Comparison of ENCODE assay signal across 18 cellular contexts in genomic region chr5:51384281-51384840, GRCh38. TPM values are rescaled to one million over a fixed set of nuclear protein-coding genes. Genes with fewer than 3 reads are reported as not detected.
DNase-seq lines count a peak whose midpoint lies in the region; FAIRE-seq and TF ChIP-seq lines count a peak whose summit lies in the region.
"Had no signal": no experiment of that assay in that cellular context is flagged by ENCODE, and none has a peak within 500 bp of the region (broad histone marks: within the 10 kb centered on the region; RNA-seq: fewer than 3 reads in every experiment).

No MANE protein-coding gene starts in this region.

- peak overlapping the region in 2 of 5 experiments; percentile 85 to 94 for H3K27ac Mint-ChIP-seq in brain
- H3K27ac Mint-ChIP-seq: activated CD4-positive, alpha-beta T cell treated with anti-CD3 and anti-CD28 coated beads for 36 hours had no signal

- peaks cover 100% of the 10 kb centered on the region for H3K27me3 Mint-ChIP-seq in brain

- peaks cover 60% of the 10 kb centered on the region for H3K4me1 Mint-ChIP-seq in brain
- H3K4me1 Mint-ChIP-seq: activated CD4-positive, alpha-beta T cell treated with anti-CD3 and anti-CD28 coated beads for 36 hours had no signal

- no peak for FAIRE-seq in GM12892 (lab: Jason Lieb, UNC)

- TF ChIP-seq POLR2A in spleen (IDR thresholded peaks at IDR 0.05), result no peak
- TF ChIP-seq POLR2A in GM12892 (IDR thresholded peaks at IDR 0.05; ENCODE audit: low read depth, low read length), result no peak

- H3K9ac ChIP-seq in HUES48 (ENCODE audit: low read depth, low read length) (no peak overlapping the region), mucosa of stomach (ENCODE audit: low read length) (peak overlapping the region; percentile 56)

- peak overlapping the region; percentile 83 to 94 (median 91) for H3K4me3 Mint-ChIP-seq in brain
- H3K4me3 Mint-ChIP-seq: activated CD4-positive, alpha-beta T cell treated with anti-CD3 and anti-CD28 coated beads for 36 hours had no signal

- H3K36me3 ChIP-seq in BE2C (peaks cover 25% of the 10 kb centered on the region), HUES48 (ENCODE audit: control insufficient read depth, insufficient read depth, low read length) (no peaks in the 10 kb centered on the region), mucosa of stomach (ENCODE audit: control insufficient read depth, insufficient read depth, low read length) (no peaks in the 10 kb centered on the region), spleen (no peaks in the 10 kb centered on the region)
- H3K36me3 ChIP-seq: upper lobe of right lung had no signal

- H3K27me3 ChIP-seq in BE2C (no peaks in the 10 kb centered on the region), HUES48 (ENCODE audit: control insufficient read depth, insufficient read depth, low read length) (peaks cover 98% of the 10 kb centered on the region), mucosa of stomach (ENCODE audit: control insufficient read depth, insufficient read depth, low read length) (peaks cover 94% of the 10 kb centered on the region), spleen (replicated peaks in 1 of 7) (peaks cover 0 to 100% (median 87%) of the 10 kb centered on the region in 7 donors)

- H3K36me3 Mint-ChIP-seq in brain, result no peaks in the 10 kb centered on the region

- intact Hi-C loops in spleen (cut with DNase I; ENCODE audit: low total_unique reads), result no loop called here

- peak overlapping the region; percentile 88 for H3K4me3 ChIP-seq in BE2C (ENCODE audit: low read depth, low read length)
- H3K4me3 ChIP-seq in HUES48 (ENCODE audit: low read depth, low read length), result peak overlapping the region; percentile 67; the same call in 1 of the 2 replicates
- peak overlapping the region; percentile 27 for H3K4me3 ChIP-seq in mucosa of stomach (ENCODE audit: low read length)
- H3K4me3 ChIP-seq in spleen, result no peak overlapping the region
- H3K4me3 ChIP-seq: upper lobe of right lung had no signal

- H3K27ac ChIP-seq in HUES48 (ENCODE audit: low read depth, low read length) (no peak overlapping the region), spleen (no peak overlapping the region)
- H3K27ac ChIP-seq: upper lobe of right lung had no signal

- WGBS in spleen, 5 donors, result 13 to 16% (median 15%) methylated on average over 12 of the region's 12 CpGs

- H3K9me3 ChIP-seq in BE2C, result no peaks in the 10 kb centered on the region
- no peaks in the 10 kb centered on the region for H3K9me3 ChIP-seq in HUES48 (ENCODE audit: control insufficient read depth, insufficient read depth, low read length)
- H3K9me3 ChIP-seq in mucosa of stomach (ENCODE audit: control insufficient read depth, low read length), result no peaks in the 10 kb centered on the region
- peaks cover 0 to 9% (median 0%) of the 10 kb centered on the region in 8 donors for H3K9me3 ChIP-seq in spleen
- H3K9me3 ChIP-seq: upper lobe of right lung had no signal

- TF ChIP-seq CTCF in BE2C (IDR thresholded peaks at IDR 0.05; ENCODE audit: low read depth, low read length) (no peak), brain (conservative IDR thresholded peaks at IDR 0.05) (no peak), spleen (IDR thresholded peaks at IDR 0.05 in 8 of 11, conservative IDR thresholded peaks at IDR 0.05 in 3 of 11) (no peak)

- DNase-seq in BE2C, result no peak
- no peak for DNase-seq in spleen
- DNase-seq in hypothalamus (lab: John Stamatoyannopoulos, UW), result no peak
- DNase-seq in GM12892 (ENCODE audit: insufficient read length), result no peak
- no peak for DNase-seq in RPMI8226
- DNase-seq: activated CD4-positive, alpha-beta T cell treated with anti-CD3 and anti-CD28 coated beads for 36 hours; activated T-cell treated with anti-CD3 and anti-CD28 coated beads, Interleukin-2, amount 50 U/mL, for 48 hours; anterior cingulate cortex; left ventricle myocardium superior; NCI-H2029 treated with DMSO at 0.1 percent for 48 hours; occipital lobe; stimulated activated CD4-positive, alpha-beta T cell treated with anti-CD3 and anti-CD28 coated beads, Interleukin-15, amount 100 ng/mL, for 24 hours; T-helper 1 cell; upper lobe of right lung had no signal

- H3K4me1 ChIP-seq in BE2C (peaks cover 3% of the 10 kb centered on the region; the same call in 1 of the 2 replicates), HUES48 (ENCODE audit: control insufficient read depth, insufficient read depth, low read length) (peaks cover 82% of the 10 kb centered on the region), mucosa of stomach (ENCODE audit: control insufficient read depth, insufficient read depth, low read length) (no peaks in the 10 kb centered on the region), spleen (peaks cover 0 to 28% (median 12%) of the 10 kb centered on the region in 6 donors)

- peaks cover 0 to 6% (median 0%) of the 10 kb centered on the region in 5 experiments for H3K9me3 Mint-ChIP-seq in brain

RNA-seq across cellular contexts. Expression of gene ISL1, which starts 1.1 kb away (rescaled TPM):
- 79.9 TPM for polyA plus RNA-seq in BE2C (2012; ENCODE audit: insufficient read depth, insufficient read length, low read depth)
- polyA plus RNA-seq in brain (ENCODE audit: insufficient read depth, low read depth, low replicate concordance) (156 TPM), spleen (under 1 TPM in 2 of 3 donors, not detected in 1; 0.04 to 0.09 TPM)
- under 1 TPM in 1 of 7 donors, not detected in 6; 0.27 TPM for total RNA-seq in spleen
- polyA plus RNA-seq in GM12892 (2012; ENCODE audit: missing spikeins), result not detected
- total RNA-seq: activated CD4-positive, alpha-beta T cell treated with anti-CD3 and anti-CD28 coated beads for 36 hours; dermis microvascular lymphatic vessel endothelial cell; left ventricle myocardium superior; occipital lobe; upper lobe of right lung had no signal

Comparison
In these comparisons a context has a peak if more than half of its experiments do, and no peak if none do; other contexts are left out.
1. H3K4me3 ChIP-seq: peak in BE2C (single experiment), HUES48 (single experiment) and mucosa of stomach (single experiment); none in spleen (0 of 8).
2. RNA of gene ISL1, which starts 1.1 kb away (polyA plus RNA-seq): 156 TPM in brain (single experiment); 0.04 to 0.09 TPM in spleen; every median in the first group is over 100 times any median in the second.